ENCODE assay signal across 20 cellular contexts in the genomic region with DNA sequence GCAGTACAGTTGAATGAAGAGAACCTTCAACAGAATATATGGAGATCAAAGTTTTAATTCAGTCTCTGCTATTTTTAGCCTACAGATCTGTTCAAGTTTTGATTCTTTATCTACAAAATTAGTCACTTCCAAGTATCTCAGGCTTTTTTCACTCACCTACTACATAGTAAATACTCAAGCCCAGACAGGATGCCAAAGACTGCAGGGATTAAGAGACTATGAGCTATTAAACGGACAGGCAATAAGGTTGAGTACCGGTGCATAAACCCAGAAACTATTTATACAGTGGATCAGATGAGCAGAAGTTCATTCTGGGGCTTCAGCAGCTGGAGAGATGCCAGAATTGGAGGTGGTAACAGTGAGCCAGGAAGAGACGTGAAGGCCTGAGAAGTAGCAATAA. TPM values are rescaled to one million over a fixed set of nuclear protein-coding genes. Genes with fewer than 3 reads are reported as not detected.
DNase-seq lines count a peak whose midpoint lies in the region; ATAC-seq and TF ChIP-seq lines count a peak whose summit lies in the region.
"Had no signal": no experiment of that assay in that cellular context is flagged by ENCODE, and none has a peak within 500 bp of the region (broad histone marks: within the 10 kb centered on the region; RNA-seq: fewer than 3 reads in every experiment).

No MANE protein-coding gene starts in this region.

- H3K36me3 ChIP-seq in HEK293 (ENCODE audit: control insufficient read depth in 2 of 2, insufficient read depth in 1 of 2, low read length in 2 of 2) (no peaks in the 10 kb centered on the region), OCI-LY7 (ENCODE audit: insufficient read depth, low read length) (no peaks in the 10 kb centered on the region)

- ATAC-seq in memory B cell (ENCODE audit: low read depth): no peak
- ATAC-seq: A549, GM12878 had no signal

- H3K9me3 ChIP-seq in HEK293 (ENCODE audit: control insufficient read depth, insufficient read depth, low read depth, low read length): no peaks in the 10 kb centered on the region
- no peaks in the 10 kb centered on the region for H3K9me3 ChIP-seq in OCI-LY7 (ENCODE audit: low read length)
- H3K9me3 ChIP-seq: A549, Caco-2 had no signal

- H3K4me2 ChIP-seq in OCI-LY7 (ENCODE audit: low read length): no peak overlapping the region
- H3K4me2 ChIP-seq: A549 had no signal

- peaks cover 3% of the 10 kb centered on the region for H3K4me1 Mint-ChIP-seq in memory B cell
- H3K4me1 Mint-ChIP-seq: CD4-positive, alpha-beta memory T cell had no signal

- H3K27ac Mint-ChIP-seq in memory B cell: peak overlapping the region; percentile 13
- H3K27ac Mint-ChIP-seq: CD4-positive, alpha-beta memory T cell had no signal

- no peak overlapping the region for H3K27ac ChIP-seq in HEK293 (ENCODE audit: extremely low read depth, low read depth, low read length)
- no peak overlapping the region for H3K27ac ChIP-seq in epithelial cell of prostate
- H3K27ac ChIP-seq in OCI-LY7 (ENCODE audit: low read depth, low read length, poor library complexity, severe bottlenecking): no peak overlapping the region
- H3K27ac ChIP-seq: A549, GM23248 had no signal

- no peak overlapping the region for H3K4me3 Mint-ChIP-seq in memory B cell
- H3K4me3 Mint-ChIP-seq: CD4-positive, alpha-beta memory T cell had no signal

- POLR2A ChIA-PET in HEK293 (lab: Yijun Ruan, JAX): no interaction called here
- POLR2A ChIA-PET in OCI-LY7 (lab: Charles Lee): no interaction called here

- H3K4me1 ChIP-seq in HEK293 (ENCODE audit: control insufficient read depth, insufficient read depth, low read length) (no peaks in the 10 kb centered on the region), OCI-LY7 (ENCODE audit: insufficient read depth, low read length, poor library complexity, severe bottlenecking) (no peaks in the 10 kb centered on the region)
- H3K4me1 ChIP-seq: A549 had no signal

- H3K27me3 Mint-ChIP-seq in memory B cell: peaks cover 1% of the 10 kb centered on the region

- no peaks in the 10 kb centered on the region for H3K9me3 Mint-ChIP-seq in memory B cell

- no peaks in the 10 kb centered on the region for H3K79me2 ChIP-seq in OCI-LY7 (ENCODE audit: insufficient read depth, low read depth, low read length)

- H3K4me3 ChIP-seq in HEK293 (ENCODE audit: low read depth, low read length) (no peak overlapping the region), OCI-LY7 (ENCODE audit: low read depth, low read length, poor library complexity, severe bottlenecking) (no peak overlapping the region)
- H3K4me3 ChIP-seq: A549, GM12878, GM23248 had no signal

- peak; percentile 54 for DNase-seq in epithelial cell of prostate (ENCODE audit: low read depth, low spot score)
- DNase-seq in memory B cell (ENCODE audit: low spot score in 2 of 2): no peak
- no peak for DNase-seq in OCI-LY7 (ENCODE audit: low spot score)
- DNase-seq in COR-L47 (lab: John Stamatoyannopoulos, UW): no peak
- DNase-seq in OCI-M1 (lab: John Stamatoyannopoulos, UW): no peak
- DNase-seq: 8988T; ACHN; AML-193; C1 segment of cervical spinal cord; Caco-2; CD4-positive, alpha-beta memory T cell; DMS153; DND-41; GM23248; H7; HCEC 1CT had no signal

- no peaks in the 10 kb centered on the region for H4K20me1 ChIP-seq in OCI-LY7 (ENCODE audit: insufficient read depth, low read length)

- H3K36me3 Mint-ChIP-seq in memory B cell: no peaks in the 10 kb centered on the region
- H3K36me3 Mint-ChIP-seq: CD4-positive, alpha-beta memory T cell had no signal

- H2AFZ ChIP-seq in OCI-LY7 (ENCODE audit: low read length): no peak overlapping the region
- H2AFZ ChIP-seq: GM23248 had no signal

- no peaks in the 10 kb centered on the region for H3K9me2 ChIP-seq in OCI-LY7 (ENCODE audit: insufficient read depth, low read length)

- intact Hi-C loops in OCI-LY7 (cut with micrococcal nuclease; ENCODE audit: unreplicated experiment): no loop called here

- TF ChIP-seq CTCF in HEK293 (tag by site-specific recombination; IDR thresholded peaks at IDR 0.05) (no peak), OCI-LY7 (conservative IDR thresholded peaks at IDR 0.05; ENCODE audit: low read length) (no peak)

- CTCF ChIA-PET in HEK293 (lab: Yijun Ruan, JAX) (no interaction called here), OCI-LY7 (lab: Charles Lee; ENCODE audit: unreplicated experiment) (no interaction called here)

- no TSS peak for BruUV-seq in OCI-LY7 (replicated peaks; lab: Mats Ljungman, UMichigan)

TF ChIP-seq in HEK293, 187 proteins besides CTCF, POLR2A, EP300 and RAD21:
- TF ChIP-seq ZBTB11 (tag by site-specific recombination; conservative IDR thresholded peaks at IDR 0.05; ENCODE audit: low read depth) (no peak), ZBTB17 (tag by site-specific recombination; IDR thresholded peaks at IDR 0.05) (0 out of 2 replicates have a peak, but pooled peaks have one; percentile 16)
- TF ChIP-seq, protein P1, sequence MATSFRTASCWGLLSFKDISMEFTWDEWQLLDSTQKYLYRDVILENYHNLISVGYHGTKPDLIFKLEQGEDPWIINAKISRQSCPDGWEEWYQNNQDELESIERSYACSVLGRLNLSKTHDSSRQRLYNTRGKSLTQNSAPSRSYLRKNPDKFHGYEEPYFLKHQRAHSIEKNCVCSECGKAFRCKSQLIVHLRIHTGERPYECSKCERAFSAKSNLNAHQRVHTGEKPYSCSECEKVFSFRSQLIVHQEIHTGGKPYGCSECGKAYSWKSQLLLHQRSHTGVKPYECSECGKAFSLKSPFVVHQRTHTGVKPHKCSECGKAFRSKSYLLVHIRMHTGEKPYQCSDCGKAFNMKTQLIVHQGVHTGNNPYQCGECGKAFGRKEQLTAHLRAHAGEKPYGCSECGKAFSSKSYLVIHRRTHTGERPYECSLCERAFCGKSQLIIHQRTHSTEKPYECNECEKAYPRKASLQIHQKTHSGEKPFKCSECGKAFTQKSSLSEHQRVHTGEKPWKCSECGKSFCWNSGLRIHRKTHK (tag by site-specific recombination; IDR thresholded peaks at IDR 0.05): no peak

RNA-seq across cellular contexts. Expression of gene OR3A1, which starts 18.7 kb away (rescaled TPM):
- not detected in 2 replicates for total RNA-seq in OCI-LY7 (2014; rRNA removed; shearing (Covaris generic))
- total RNA-seq in OCI-LY7 (2022): not detected in 2 replicates
- total RNA-seq: Caco-2, GM12878, GM23248, H1, H7 had no signal
